Comparison of ENCODE assay signal across 1 cellular context in the genomic region with DNA sequence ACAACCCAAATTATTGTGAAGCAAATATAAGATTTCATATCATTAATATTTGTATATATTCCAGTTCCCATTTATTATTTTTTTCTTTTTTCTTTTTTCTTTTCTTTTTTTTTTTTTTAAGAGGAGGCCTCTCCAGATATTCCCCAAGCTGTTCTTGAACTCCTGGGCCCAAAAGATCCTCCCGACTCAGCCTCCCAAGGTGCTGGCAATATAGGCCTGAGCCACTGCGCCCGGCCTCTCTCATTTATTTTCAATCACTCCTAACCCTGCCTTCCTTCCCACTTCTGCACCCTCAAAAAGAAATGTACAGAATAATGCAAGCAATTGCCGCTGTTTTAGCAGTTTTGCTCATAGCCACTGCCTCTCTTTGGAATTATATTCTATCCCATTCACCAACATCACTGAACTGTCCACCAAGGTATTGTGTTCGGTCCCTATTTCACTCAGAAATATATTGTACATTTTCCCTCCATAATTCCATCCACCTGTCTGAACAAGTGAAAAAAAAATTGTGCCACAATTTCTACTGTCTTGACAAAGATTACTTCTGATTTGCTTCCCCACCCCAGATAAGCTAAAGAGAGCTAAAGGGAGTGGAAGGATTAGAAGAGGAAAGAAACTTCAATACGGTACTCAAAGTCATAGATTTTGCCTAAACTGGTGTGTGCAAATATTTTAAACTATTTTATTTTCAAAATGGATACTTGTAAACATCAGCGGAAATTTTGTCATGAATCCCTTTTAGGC.
TF ChIP-seq lines count a peak whose summit lies in the region.

No MANE protein-coding gene starts in this region.

TF ChIP-seq in HepG2, 621 proteins besides CTCF, POLR2A, EP300 and RAD21:
- TF ChIP-seq, protein P1, sequence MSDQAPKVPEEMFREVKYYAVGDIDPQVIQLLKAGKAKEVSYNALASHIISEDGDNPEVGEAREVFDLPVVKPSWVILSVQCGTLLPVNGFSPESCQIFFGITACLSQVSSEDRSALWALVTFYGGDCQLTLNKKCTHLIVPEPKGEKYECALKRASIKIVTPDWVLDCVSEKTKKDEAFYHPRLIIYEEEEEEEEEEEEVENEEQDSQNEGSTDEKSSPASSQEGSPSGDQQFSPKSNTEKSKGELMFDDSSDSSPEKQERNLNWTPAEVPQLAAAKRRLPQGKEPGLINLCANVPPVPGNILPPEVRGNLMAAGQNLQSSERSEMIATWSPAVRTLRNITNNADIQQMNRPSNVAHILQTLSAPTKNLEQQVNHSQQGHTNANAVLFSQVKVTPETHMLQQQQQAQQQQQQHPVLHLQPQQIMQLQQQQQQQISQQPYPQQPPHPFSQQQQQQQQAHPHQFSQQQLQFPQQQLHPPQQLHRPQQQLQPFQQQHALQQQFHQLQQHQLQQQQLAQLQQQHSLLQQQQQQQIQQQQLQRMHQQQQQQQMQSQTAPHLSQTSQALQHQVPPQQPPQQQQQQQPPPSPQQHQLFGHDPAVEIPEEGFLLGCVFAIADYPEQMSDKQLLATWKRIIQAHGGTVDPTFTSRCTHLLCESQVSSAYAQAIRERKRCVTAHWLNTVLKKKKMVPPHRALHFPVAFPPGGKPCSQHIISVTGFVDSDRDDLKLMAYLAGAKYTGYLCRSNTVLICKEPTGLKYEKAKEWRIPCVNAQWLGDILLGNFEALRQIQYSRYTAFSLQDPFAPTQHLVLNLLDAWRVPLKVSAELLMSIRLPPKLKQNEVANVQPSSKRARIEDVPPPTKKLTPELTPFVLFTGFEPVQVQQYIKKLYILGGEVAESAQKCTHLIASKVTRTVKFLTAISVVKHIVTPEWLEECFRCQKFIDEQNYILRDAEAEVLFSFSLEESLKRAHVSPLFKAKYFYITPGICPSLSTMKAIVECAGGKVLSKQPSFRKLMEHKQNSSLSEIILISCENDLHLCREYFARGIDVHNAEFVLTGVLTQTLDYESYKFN (CRISPR knock-in tag; conservative IDR thresholded peaks at IDR 0.05) = no peak
- TF ChIP-seq ZNF383 (CRISPR knock-in tag; IDR thresholded peaks at IDR 0.05; ENCODE audit: borderline replicate concordance) (no peak), ZNF451 (CRISPR knock-in tag; IDR thresholded peaks at IDR 0.05) (no peak), ZNF362 (CRISPR knock-in tag; IDR thresholded peaks at IDR 0.05; ENCODE audit: borderline replicate concordance) (no peak), ATF4 (CRISPR knock-in tag; IDR thresholded peaks at IDR 0.05) (no peak), JUNB (CRISPR knock-in tag; IDR thresholded peaks at IDR 0.05; ENCODE audit: borderline replicate concordance) (no peak), KDM5A (IDR thresholded peaks at IDR 0.05; ENCODE audit: borderline replicate concordance, low read length) (no peak), TCF12 (IDR thresholded peaks at IDR 0.05) (no peak), TCF12 (CRISPR knock-in tag; IDR thresholded peaks at IDR 0.05) (no peak), TBL1XR1 (IDR thresholded peaks at IDR 0.05; ENCODE audit: borderline replicate concordance, low read length, partially characterized antibody) (no peak), IRF1 (CRISPR knock-in tag; IDR thresholded peaks at IDR 0.05; ENCODE audit: low read depth) (no peak), ELF3 (CRISPR knock-in tag; IDR thresholded peaks at IDR 0.05) (no peak), TRAFD1 (CRISPR knock-in tag; IDR thresholded peaks at IDR 0.05; ENCODE audit: borderline replicate concordance) (no peak), ZNF484 (CRISPR knock-in tag; IDR thresholded peaks at IDR 0.05; ENCODE audit: borderline replicate concordance, low read depth) (no peak), PHF21A (CRISPR knock-in tag; IDR thresholded peaks at IDR 0.05) (no peak), E2F1 (CRISPR knock-in tag; IDR thresholded peaks at IDR 0.05) (no peak)
TF ChIP-seq in HepG2: peak in this region for 0.
